In the genomic region with DNA sequence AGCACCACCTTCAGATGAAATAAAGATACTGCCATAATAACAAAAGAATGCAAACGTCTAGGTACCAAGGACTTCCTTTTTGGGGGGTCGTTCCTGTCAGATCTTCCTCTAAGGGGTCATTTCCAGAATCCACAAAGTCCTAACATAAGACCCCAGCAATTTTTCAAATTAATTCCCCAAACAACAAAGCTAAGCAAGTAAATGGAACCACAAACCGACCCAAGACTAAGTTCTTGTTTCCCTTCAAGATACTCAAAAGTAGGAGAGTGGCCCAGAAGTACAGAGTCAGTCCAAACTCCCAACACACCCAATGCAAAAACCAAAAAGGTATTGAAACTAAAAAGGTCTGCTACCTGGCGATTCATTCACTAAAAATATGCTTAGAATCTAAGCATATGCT, we compare ENCODE assay signal across 8 cellular contexts. TPM values are rescaled to one million over a fixed set of nuclear protein-coding genes. Genes with fewer than 3 reads are reported as not detected.
A peak's percentile ranks its signal among the peaks of the same experiment; 100 is the strongest.
DNase-seq lines count a peak whose midpoint lies in the region; ATAC-seq, FAIRE-seq and TF ChIP-seq lines count a peak whose summit lies in the region.

No MANE protein-coding gene starts in this region.

- H3K36me3 ChIP-seq in HCT116 (ENCODE audit: control insufficient read depth in 1 of 2, insufficient read depth in 2 of 2, low read length in 2 of 2) = no peaks in the 10 kb centered on the region
- H3K36me3 ChIP-seq in smooth muscle cell (ENCODE audit: low read depth) = no peaks in the 10 kb centered on the region

- H3K9me3 ChIP-seq in HCT116 (ENCODE audit: control insufficient read depth in 1 of 2, insufficient read depth in 1 of 2, low read depth in 1 of 2, low read length in 2 of 2) (no peaks in the 10 kb centered on the region), right cardiac atrium (ENCODE audit: control insufficient read depth, low read length) (no peaks in the 10 kb centered on the region), smooth muscle cell (replicated peaks; ENCODE audit: low read depth) (no peaks in the 10 kb centered on the region)

- no peak for ATAC-seq in HCT116
- no peak for ATAC-seq in right cardiac atrium
- no peak for ATAC-seq in HG02759 (IDR thresholded peaks at IDR 0.05; ENCODE audit: unreplicated experiment)
- no peak for ATAC-seq in HG03135 (IDR thresholded peaks at IDR 0.05; ENCODE audit: unreplicated experiment)
- ATAC-seq in GM18907 (IDR thresholded peaks at IDR 0.05; ENCODE audit: unreplicated experiment) = no peak

- H3K27ac ChIP-seq in HCT116 (ENCODE audit: low read depth, low read length) (peak overlapping the region; percentile 78), right cardiac atrium (ENCODE audit: low read length) (no peak overlapping the region), smooth muscle cell (ENCODE audit: low read depth) (peak overlapping the region; percentile 71)

- H2AFZ ChIP-seq in HCT116 (ENCODE audit: low read depth, low read length, poor library complexity, severe bottlenecking) (no peak overlapping the region), smooth muscle cell (ENCODE audit: low read depth) (no peak overlapping the region)

- POLR2A ChIA-PET in HCT116 (lab: Charles Lee) = no interaction called here

- H3F3A ChIP-seq in smooth muscle cell (ENCODE audit: low read depth) = peaks cover 20% of the 10 kb centered on the region

- 5% methylated on average over 4 of the region's 4 CpGs for WGBS in right cardiac atrium
- 4% methylated on average over 4 of the region's 4 CpGs for WGBS in smooth muscle cell (ENCODE audit: low lambda C conversion rate)

- FAIRE-seq in GM12891 (lab: Jason Lieb, UNC) = no peak

- H3K27me3 ChIP-seq in HCT116 (ENCODE audit: insufficient read depth, low read length) (no peaks in the 10 kb centered on the region), right cardiac atrium (ENCODE audit: control insufficient read depth, insufficient read depth) (no peaks in the 10 kb centered on the region), smooth muscle cell (ENCODE audit: low read depth) (no peaks in the 10 kb centered on the region)

- CTCF ChIA-PET in HCT116 (lab: Charles Lee) = interaction anchor here (1.1 kb wide), 1 partner anchor 36 kb away, joined by 3 read pairs; no protein-coding TSS in a partner anchor

- H3K79me2 ChIP-seq in HCT116 (ENCODE audit: insufficient read depth, low read length) (peaks cover 57% of the 10 kb centered on the region), smooth muscle cell (ENCODE audit: low read depth) (peaks cover 55% of the 10 kb centered on the region)

- TF ChIP-seq CTCF in HCT116 (IDR thresholded peaks at IDR 0.05 in 2 of 3, conservative IDR thresholded peaks at IDR 0.05 in 1 of 3; ENCODE audit: borderline replicate concordance in 1 of 3, insufficient read depth in 1 of 3, low read depth in 2 of 3, low read length in 2 of 3) = no peak
- TF ChIP-seq CTCF in WI38 (IDR thresholded peaks at IDR 0.05; ENCODE audit: low read depth, low read length) = no peak
- no peak for TF ChIP-seq CTCF in smooth muscle cell (IDR thresholded peaks at IDR 0.05; ENCODE audit: borderline replicate concordance, insufficient read depth, poor library complexity, severe bottlenecking)

- no peak for TF ChIP-seq RAD21 in HCT116 (IDR thresholded peaks at IDR 0.05; ENCODE audit: low read depth)

- H4K20me1 ChIP-seq in HCT116 (ENCODE audit: insufficient read depth) (peaks cover 4% of the 10 kb centered on the region; the same call in 1 of the 2 replicates), smooth muscle cell (ENCODE audit: low read depth) (peaks cover 55% of the 10 kb centered on the region)

- H3K9me2 ChIP-seq in HCT116 (ENCODE audit: insufficient read depth) = no peaks in the 10 kb centered on the region

- TF ChIP-seq POLR2A in HCT116 (IDR thresholded peaks at IDR 0.05; ENCODE audit: borderline replicate concordance, extremely low read depth, insufficient read depth, insufficient read length) (no peak), GM12891 (IDR thresholded peaks at IDR 0.05; ENCODE audit: low read depth, low read length) (no peak)

- intact Hi-C loops in HCT116 (cut with micrococcal nuclease) = no loop called here
- intact Hi-C loops in right cardiac atrium (cut with DNase I) = no loop called here

- H3K4me2 ChIP-seq in HCT116 (ENCODE audit: low read length) (peak overlapping the region; percentile 88), smooth muscle cell (peak overlapping the region; percentile 89)

- RAD21 ChIA-PET in HCT116 (lab: Charles Lee; ENCODE audit: low non-redundant PET in 1 of 2, low total read pairs in 2 of 2, uncharacterized antibody in 2 of 2, unreplicated experiment in 2 of 2) = no interaction called here

- TSS peak; percentile 50 for BruUV-seq in HCT116 (replicated peaks; lab: Mats Ljungman, UMichigan)

- H3K4me1 ChIP-seq in HCT116 (ENCODE audit: control insufficient read depth in 1 of 2, insufficient read depth in 2 of 2, low read length in 2 of 2) (peaks cover 0 to 17% of the 10 kb centered on the region in 2 experiments; a peak in 2 of 4 replicates), right cardiac atrium (ENCODE audit: control insufficient read depth, insufficient read depth, low read length) (peaks cover 14% of the 10 kb centered on the region), smooth muscle cell (ENCODE audit: low read depth) (peaks cover 27% of the 10 kb centered on the region)

- H3K4me3 ChIP-seq in HCT116 (replicated peaks in 1 of 2; ENCODE audit: low read depth in 1 of 2, low read length in 2 of 2) (peak overlapping the region; percentile 66 to 85), WI38 (ENCODE audit: low read depth, low read length) (peak overlapping the region; percentile 77), right cardiac atrium (ENCODE audit: low read length) (peak overlapping the region; percentile 98), smooth muscle cell (peak overlapping the region; percentile 86)

- H3K9ac ChIP-seq in HCT116 (ENCODE audit: low read length) (peak overlapping the region; percentile 80), smooth muscle cell (ENCODE audit: low read depth) (peak overlapping the region; percentile 66)

- DNase-seq in HCT116 (ENCODE audit: low read depth, low spot score) (no peak), right cardiac atrium (no peak), smooth muscle cell (lab: John Stamatoyannopoulos, UW; ENCODE audit: unreplicated experiment) (no peak), GM12891 (ENCODE audit: insufficient read length, low spot score) (no peak)

TF ChIP-seq in HCT116, 20 proteins besides CTCF, POLR2A, EP300 and RAD21:
- no peak for TF ChIP-seq POLR2AphosphoS5 (IDR thresholded peaks at IDR 0.05; ENCODE audit: low read depth, low read length)
- no peak for TF ChIP-seq CBX3 (IDR thresholded peaks at IDR 0.05; ENCODE audit: low read depth)
- no peak for TF ChIP-seq FOSL1 (IDR thresholded peaks at IDR 0.05; ENCODE audit: low read depth)

TF ChIP-seq in GM12891, 5 proteins besides CTCF, POLR2A, EP300 and RAD21:
- TF ChIP-seq PAX5 (IDR thresholded peaks at IDR 0.05; ENCODE audit: insufficient read depth, low read length, severe bottlenecking) (no peak), POLR2AphosphoS5 (IDR thresholded peaks at IDR 0.05; ENCODE audit: low read depth, low read length) (no peak), TAF1 (IDR thresholded peaks at IDR 0.05; ENCODE audit: low read depth, low read length) (no peak), SPI1 (IDR thresholded peaks at IDR 0.05; ENCODE audit: low read depth, low read length) (no peak), POU2F2 (IDR thresholded peaks at IDR 0.05; ENCODE audit: low read depth, low read length) (no peak)

RNA-seq across cellular contexts. Expression of gene RYK, which starts 1.2 kb away (rescaled TPM):
- total RNA-seq in HCT116 (2021; ENCODE audit: unreplicated experiment) (55.2 TPM), right cardiac atrium (10 to 100 TPM; 48.3 to 57.3 (median 52.7) TPM), smooth muscle cell (65.0 and 77.9 TPM in 2 replicates)
- polyA plus RNA-seq in HCT116 (2012) = 26.6 and 34.7 TPM in 2 replicates
- polyA plus RNA-seq in right cardiac atrium (30.9 TPM), smooth muscle cell (32.6 and 35.8 TPM in 2 replicates)
- 8.5 TPM for polyA plus RNA-seq in GM12891 (2012; ENCODE audit: low read depth, missing spikeins)
